In the genomic region with DNA sequence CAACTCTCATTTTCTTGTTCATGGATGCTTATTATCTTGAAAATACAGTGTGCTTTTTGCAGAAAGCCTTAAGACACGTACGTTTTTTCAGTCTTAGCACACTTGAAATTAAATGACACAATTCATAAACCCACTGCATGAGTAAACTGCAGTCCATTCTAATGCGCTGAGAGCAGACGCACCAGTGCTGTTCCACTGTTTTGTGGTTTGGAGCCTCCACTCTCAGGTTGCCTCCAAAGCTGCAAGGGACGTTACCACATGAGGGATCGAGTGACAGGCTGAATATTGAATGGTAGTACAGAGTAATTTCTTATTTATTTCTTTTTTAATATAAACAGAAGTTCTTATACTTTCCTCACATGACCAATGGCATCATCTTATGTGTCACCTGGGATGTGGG, we compare ENCODE assay signal across 16 cellular contexts. TPM values are rescaled to one million over a fixed set of nuclear protein-coding genes. Genes with fewer than 3 reads are reported as not detected.
A peak's percentile ranks its signal among the peaks of the same experiment; 100 is the strongest.
DNase-seq lines count a peak whose midpoint lies in the region; ATAC-seq and TF ChIP-seq lines count a peak whose summit lies in the region.
"Had no signal": no experiment of that assay in that cellular context is flagged by ENCODE, and none has a peak within 500 bp of the region (broad histone marks: within the 10 kb centered on the region; RNA-seq: fewer than 3 reads in every experiment).

No MANE protein-coding gene starts in this region.

- TF ChIP-seq CTCF in HEK293 (tag by site-specific recombination; IDR thresholded peaks at IDR 0.05) (no peak), endodermal cell (conservative IDR thresholded peaks at IDR 0.05) (no peak), GM20000 (IDR thresholded peaks at IDR 0.05; ENCODE audit: extremely low read depth, missing control alignments) (no peak)
- TF ChIP-seq CTCF in activated CD8-positive, alpha-beta T cell treated with anti-CD3 and anti-CD28 coated beads for 36 hours (IDR thresholded peaks at IDR 0.05): no peak

- H3F3A ChIP-seq in GM23248 (ENCODE audit: insufficient read depth): no peaks in the 10 kb centered on the region

- H3K79me2 ChIP-seq in GM23248 (ENCODE audit: insufficient read depth): no peaks in the 10 kb centered on the region

- H3K9me3 ChIP-seq in HEK293 (ENCODE audit: control insufficient read depth, insufficient read depth, low read depth, low read length) (no peaks in the 10 kb centered on the region), endodermal cell (ENCODE audit: control insufficient read depth, low read length) (peaks cover 6% of the 10 kb centered on the region), GM23248 (ENCODE audit: low read depth) (no peaks in the 10 kb centered on the region)

- H3K27me3 ChIP-seq in endodermal cell (ENCODE audit: control insufficient read depth, insufficient read depth, low read length, poor library complexity, severe bottlenecking) (no peaks in the 10 kb centered on the region), GM23248 (replicated peaks; ENCODE audit: insufficient read depth) (no peaks in the 10 kb centered on the region)

- H3K9me2 ChIP-seq in GM23248 (ENCODE audit: insufficient read depth): no peaks in the 10 kb centered on the region

- no peaks in the 10 kb centered on the region for H3K4me1 ChIP-seq in HEK293 (ENCODE audit: control insufficient read depth, insufficient read depth, low read length)
- peaks cover 13% of the 10 kb centered on the region for H3K4me1 ChIP-seq in endodermal cell (ENCODE audit: control insufficient read depth, insufficient read depth, low read length)
- no peaks in the 10 kb centered on the region for H3K4me1 ChIP-seq in GM23248 (ENCODE audit: insufficient read depth)

- no peak overlapping the region for H3K4me3 Mint-ChIP-seq in endodermal cell
- no peak overlapping the region for H3K4me3 Mint-ChIP-seq in activated T-cell treated with anti-CD3 and anti-CD28 coated beads, Interleukin-2, amount 50 U/mL, for 24 hours
- H3K4me3 Mint-ChIP-seq in activated CD8-positive, alpha-beta T cell treated with anti-CD3 and anti-CD28 coated beads for 36 hours: no peak overlapping the region
- H3K4me3 Mint-ChIP-seq: CD4-positive, alpha-beta memory T cell had no signal

- no peaks in the 10 kb centered on the region for H4K20me1 ChIP-seq in GM23248 (ENCODE audit: insufficient read depth)

- H3K36me3 ChIP-seq in HEK293 (ENCODE audit: control insufficient read depth in 2 of 2, insufficient read depth in 1 of 2, low read length in 2 of 2): no peaks in the 10 kb centered on the region
- H3K36me3 ChIP-seq in endodermal cell (ENCODE audit: control insufficient read depth, insufficient read depth, low read length): no peaks in the 10 kb centered on the region
- no peaks in the 10 kb centered on the region for H3K36me3 ChIP-seq in GM23248 (ENCODE audit: low read depth)

- H3K4me3 ChIP-seq in HEK293 (ENCODE audit: low read depth, low read length) (no peak overlapping the region), endodermal cell (ENCODE audit: low read length) (peak overlapping the region; percentile 39), GM23248 (no peak overlapping the region)

- intact Hi-C loops in activated CD8-positive, alpha-beta T cell treated with anti-CD3 and anti-CD28 coated beads for 36 hours (cut with micrococcal nuclease): no loop called here

- H3K4me2 ChIP-seq in GM23248 (ENCODE audit: unreplicated experiment): no peak overlapping the region

- H2AFZ ChIP-seq in GM23248: no peak overlapping the region

- WGBS in endodermal cell (ENCODE audit: insufficient coverage in 1 of 2, insufficient read length in 1 of 2), 2 experiments: 90 to 100% methylated on average over 2 to 5 of the region's 6 CpGs
- 76 to 82% methylated on average over 6 of the region's 6 CpGs for WGBS in GM23248 (ENCODE audit: low coverage in 1 of 2, low lambda C conversion rate in 2 of 2, missing lambda C conversion rate in 2 of 2), 2 experiments

- DNase-seq in NCI-H2107 (lab: John Stamatoyannopoulos, UW): peak; percentile 5
- DNase-seq in endodermal cell: no peak
- no peak for DNase-seq in activated T-cell treated with anti-CD3 and anti-CD28 coated beads, Interleukin-2, amount 50 U/mL, for 24 hours
- no peak for DNase-seq in GM23248
- no peak for DNase-seq in GM20000 (ENCODE audit: low spot score)
- no peak for DNase-seq in activated CD8-positive, alpha-beta T cell treated with anti-CD3 and anti-CD28 coated beads for 36 hours
- DNase-seq: C1 segment of cervical spinal cord; Calu3; CD4-positive, alpha-beta memory T cell; COR-L47; DMS53; DMS79 treated with DMSO at 0.1 percent for 48 hours; GOT3; H7; HCEC 1CT had no signal

- peaks cover 3% of the 10 kb centered on the region for H3K36me3 Mint-ChIP-seq in endodermal cell (ENCODE audit: low read depth)
- no peaks in the 10 kb centered on the region for H3K36me3 Mint-ChIP-seq in activated T-cell treated with anti-CD3 and anti-CD28 coated beads, Interleukin-2, amount 50 U/mL, for 24 hours (ENCODE audit: low read depth)
- H3K36me3 Mint-ChIP-seq in activated CD8-positive, alpha-beta T cell treated with anti-CD3 and anti-CD28 coated beads for 36 hours (ENCODE audit: low read depth): no peaks in the 10 kb centered on the region
- H3K36me3 Mint-ChIP-seq: CD4-positive, alpha-beta memory T cell had no signal

- H3K9ac ChIP-seq in endodermal cell (ENCODE audit: extremely low read depth, low read length, poor library complexity, severe bottlenecking) (no peak overlapping the region), GM23248 (no peak overlapping the region)

- H3K27ac Mint-ChIP-seq in endodermal cell: no peak overlapping the region
- no peak overlapping the region for H3K27ac Mint-ChIP-seq in activated T-cell treated with anti-CD3 and anti-CD28 coated beads, Interleukin-2, amount 50 U/mL, for 24 hours
- H3K27ac Mint-ChIP-seq in activated CD8-positive, alpha-beta T cell treated with anti-CD3 and anti-CD28 coated beads for 36 hours: no peak overlapping the region
- H3K27ac Mint-ChIP-seq: CD4-positive, alpha-beta memory T cell had no signal

- H3K27me3 Mint-ChIP-seq in endodermal cell (ENCODE audit: insufficient read depth): peaks cover 14% of the 10 kb centered on the region
- no peaks in the 10 kb centered on the region for H3K27me3 Mint-ChIP-seq in activated T-cell treated with anti-CD3 and anti-CD28 coated beads, Interleukin-2, amount 50 U/mL, for 24 hours
- no peaks in the 10 kb centered on the region for H3K27me3 Mint-ChIP-seq in activated CD8-positive, alpha-beta T cell treated with anti-CD3 and anti-CD28 coated beads for 36 hours
- H3K27me3 Mint-ChIP-seq: CD4-positive, alpha-beta memory T cell had no signal

- POLR2A ChIA-PET in HEK293 (lab: Yijun Ruan, JAX): no interaction called here
- POLR2A ChIA-PET in activated CD8-positive, alpha-beta T cell treated with anti-CD3 and anti-CD28 coated beads for 36 hours (lab: Charles Lee): interaction anchor here (0.6 kb wide), 1 partner anchor 289 kb away, joined by 3 read pairs; no protein-coding TSS in a partner anchor

- CTCF ChIA-PET in HEK293 (lab: Yijun Ruan, JAX): no interaction called here
- CTCF ChIA-PET in activated CD8-positive, alpha-beta T cell treated with anti-CD3 and anti-CD28 coated beads for 36 hours (lab: Charles Lee): no interaction called here

- peaks cover 27% of the 10 kb centered on the region for H3K4me1 Mint-ChIP-seq in endodermal cell
- peaks cover 3% of the 10 kb centered on the region for H3K4me1 Mint-ChIP-seq in activated T-cell treated with anti-CD3 and anti-CD28 coated beads, Interleukin-2, amount 50 U/mL, for 24 hours (ENCODE audit: low read depth)
- no peaks in the 10 kb centered on the region for H3K4me1 Mint-ChIP-seq in activated CD8-positive, alpha-beta T cell treated with anti-CD3 and anti-CD28 coated beads for 36 hours (ENCODE audit: low read depth)

- in situ Hi-C loops in GM23248 (cut with MboI): no loop called here

- no peak overlapping the region for H3K27ac ChIP-seq in HEK293 (ENCODE audit: extremely low read depth, low read depth, low read length)
- no peak overlapping the region for H3K27ac ChIP-seq in endodermal cell (ENCODE audit: low read depth, low read length)
- no peak overlapping the region for H3K27ac ChIP-seq in GM23248

- ATAC-seq in activated CD8-positive, alpha-beta T cell treated with anti-CD3 and anti-CD28 coated beads for 36 hours: no peak

- no peaks in the 10 kb centered on the region for H3K9me3 Mint-ChIP-seq in endodermal cell
- H3K9me3 Mint-ChIP-seq in activated T-cell treated with anti-CD3 and anti-CD28 coated beads, Interleukin-2, amount 50 U/mL, for 24 hours: no peaks in the 10 kb centered on the region
- H3K9me3 Mint-ChIP-seq in activated CD8-positive, alpha-beta T cell treated with anti-CD3 and anti-CD28 coated beads for 36 hours: no peaks in the 10 kb centered on the region
- H3K9me3 Mint-ChIP-seq: CD4-positive, alpha-beta memory T cell had no signal

TF ChIP-seq in HEK293, 187 proteins besides CTCF, POLR2A, EP300 and RAD21 (continues in another document):
- TF ChIP-seq ZNF248 (tag by site-specific recombination; IDR thresholded peaks at IDR 0.05) (no peak), ZBTB48 (tag by site-specific recombination; IDR thresholded peaks at IDR 0.05) (no peak), GFI1B (tag by site-specific recombination; IDR thresholded peaks at IDR 0.05) (no peak)
- TF ChIP-seq, protein P1, sequence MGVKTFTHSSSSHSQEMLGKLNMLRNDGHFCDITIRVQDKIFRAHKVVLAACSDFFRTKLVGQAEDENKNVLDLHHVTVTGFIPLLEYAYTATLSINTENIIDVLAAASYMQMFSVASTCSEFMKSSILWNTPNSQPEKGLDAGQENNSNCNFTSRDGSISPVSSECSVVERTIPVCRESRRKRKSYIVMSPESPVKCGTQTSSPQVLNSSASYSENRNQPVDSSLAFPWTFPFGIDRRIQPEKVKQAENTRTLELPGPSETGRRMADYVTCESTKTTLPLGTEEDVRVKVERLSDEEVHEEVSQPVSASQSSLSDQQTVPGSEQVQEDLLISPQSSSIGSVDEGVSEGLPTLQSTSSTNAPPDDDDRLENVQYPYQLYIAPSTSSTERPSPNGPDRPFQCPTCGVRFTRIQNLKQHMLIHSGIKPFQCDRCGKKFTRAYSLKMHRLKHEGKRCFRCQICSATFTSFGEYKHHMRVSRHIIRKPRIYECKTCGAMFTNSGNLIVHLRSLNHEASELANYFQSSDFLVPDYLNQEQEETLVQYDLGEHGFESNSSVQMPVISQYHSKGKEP (tag by site-specific recombination; IDR thresholded peaks at IDR 0.05): 0 out of 2 replicates have a peak, but pooled peaks have one; percentile 58

RNA-seq across cellular contexts. Expression of gene IQCH, which starts 12.3 kb away (rescaled TPM):
- 10 to 100 TPM in 1 of 2 donors, 1 to 10 TPM in 1; 6.2 to 12.8 TPM for total RNA-seq in endodermal cell
- polyA plus RNA-seq in endodermal cell (2013, experiment 1 of 2): 5.0 TPM
- polyA plus RNA-seq in endodermal cell (2013, experiment 2 of 2): 5.8 TPM
- 1.8 and 4.1 TPM in 2 replicates for total RNA-seq in GM23248 (2014; rRNA removed; shearing (Covaris generic))
- polyA plus RNA-seq in GM23248 (2016; fragmentation: Nextera tagmentation; extraction: Ambion mirVana): 1.8 and 2.1 TPM in 2 replicates
- total RNA-seq in activated CD8-positive, alpha-beta T cell treated with anti-CD3 and anti-CD28 coated beads for 36 hours: 1 to 10 TPM; 1.2 to 1.7 TPM

RNA-seq across cellular contexts. Expression of gene AAGAB, which starts 12.4 kb away (rescaled TPM):
- total RNA-seq in endodermal cell: 10 to 100 TPM; 67.7 to 99.1 TPM
- 42.5 TPM for polyA plus RNA-seq in endodermal cell (2013, experiment 1 of 2)
- polyA plus RNA-seq in endodermal cell (2013, experiment 2 of 2): 44.0 TPM
- 40.9 and 52.4 TPM in 2 replicates for total RNA-seq in GM23248 (2014; rRNA removed; shearing (Covaris generic))
- polyA plus RNA-seq in GM23248 (2016; fragmentation: Nextera tagmentation; extraction: Ambion mirVana): 43.3 and 44.1 TPM in 2 replicates
- 10 to 100 TPM; 42.6 to 51.2 TPM for total RNA-seq in activated CD8-positive, alpha-beta T cell treated with anti-CD3 and anti-CD28 coated beads for 36 hours
